1 cellular context compared by ENCODE assay signal in the genomic region with DNA sequence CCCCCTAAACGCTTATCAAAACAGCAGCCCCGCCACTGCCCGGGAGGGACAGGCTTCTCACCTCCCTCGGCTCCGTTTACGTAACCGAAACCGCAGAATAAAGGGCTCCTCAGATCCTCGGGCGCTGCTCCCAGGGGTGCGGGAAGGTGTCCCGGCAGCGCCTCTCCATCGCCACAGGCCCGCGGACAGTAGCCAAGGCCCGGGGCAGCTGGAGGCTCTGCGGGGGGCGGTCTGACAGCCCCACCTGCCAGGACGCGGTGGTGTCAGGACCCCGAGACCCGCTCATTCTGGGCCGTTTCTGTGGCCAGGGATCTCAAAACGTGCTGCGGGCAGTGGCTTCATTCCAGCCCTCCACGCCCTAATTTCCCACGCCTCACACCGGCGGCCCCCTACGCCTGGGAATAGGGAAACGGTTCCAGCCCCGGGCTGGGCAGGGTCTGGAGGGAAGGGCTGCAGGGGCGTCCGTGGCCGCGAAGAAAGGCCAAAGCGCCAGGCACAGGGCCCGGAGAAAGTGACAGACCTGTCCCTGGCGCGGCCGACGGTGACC.
A peak's percentile ranks its signal among the peaks of the same experiment; 100 is the strongest.
TF ChIP-seq lines count a peak whose summit lies in the region.

No MANE protein-coding gene starts in this region.

TF ChIP-seq in A549, 52 proteins besides CTCF, POLR2A, EP300 and RAD21 (continued from another document):
- peak; percentile 92 for TF ChIP-seq RNF2 (IDR thresholded peaks at IDR 0.05; ENCODE audit: borderline replicate concordance, low read depth)
